In the genomic region with DNA sequence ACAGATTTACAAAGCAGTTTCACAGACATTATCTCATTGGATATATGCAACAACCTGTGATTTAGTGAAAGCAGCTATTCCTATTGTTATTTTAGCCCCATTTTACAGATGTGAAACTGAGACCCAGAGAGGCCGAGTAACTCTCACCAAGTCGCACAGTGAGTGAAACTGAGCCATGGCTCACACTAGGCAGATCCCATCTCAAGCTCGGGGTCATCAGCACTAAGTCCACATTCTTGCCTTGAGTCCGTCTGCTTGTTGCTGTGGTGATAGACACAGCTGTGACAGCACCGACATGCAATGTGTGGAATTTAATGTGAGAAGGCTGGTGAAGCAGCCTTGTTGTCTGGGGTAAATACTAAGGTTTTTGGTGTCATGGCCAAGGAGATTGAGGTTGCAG, we compare ENCODE assay signal across 8 cellular contexts. TPM values are rescaled to one million over a fixed set of nuclear protein-coding genes. Genes with fewer than 3 reads are reported as not detected.
DNase-seq lines count a peak whose midpoint lies in the region; ATAC-seq, FAIRE-seq and TF ChIP-seq lines count a peak whose summit lies in the region.

No MANE protein-coding gene starts in this region.

- H4K20me1 ChIP-seq in endothelial cell of umbilical vein (replicated peaks; ENCODE audit: control insufficient read depth, extremely low read depth, insufficient read depth, low read length): no peaks in the 10 kb centered on the region

- CTCF ChIA-PET in endothelial cell of umbilical vein (lab: Charles Lee): interaction anchor here (1.3 to 3.3 kb wide), 3 partner anchors 8 to 64 kb away, joined by 3 to 18 read pairs (median 12); no protein-coding TSS in a partner anchor

- no peak overlapping the region for H2AFZ ChIP-seq in endothelial cell of umbilical vein (ENCODE audit: low read depth, low read length)

- H3K4me3 ChIP-seq in endothelial cell of umbilical vein (replicated peaks in 1 of 3; ENCODE audit: insufficient read depth in 1 of 3, low read depth in 1 of 3, low read length in 3 of 3) (no peak overlapping the region), retinal pigment epithelial cell (ENCODE audit: low read length) (no peak overlapping the region)
- H3K4me3 ChIP-seq in effector memory CD4-positive, alpha-beta T cell (ENCODE audit: insufficient read depth, low read depth, low read length, poor library complexity, severe bottlenecking): no peak overlapping the region

- H3K36me3 ChIP-seq in endothelial cell of umbilical vein (ENCODE audit: control insufficient read depth in 2 of 2, extremely low read depth in 1 of 2, insufficient read depth in 2 of 2, low read length in 2 of 2): peaks cover 0 to 3% of the 10 kb centered on the region in 2 experiments
- no peaks in the 10 kb centered on the region for H3K36me3 ChIP-seq in effector memory CD4-positive, alpha-beta T cell (ENCODE audit: control insufficient read depth, insufficient read depth, low read length)

- H3K79me2 ChIP-seq in endothelial cell of umbilical vein (ENCODE audit: control insufficient read depth, insufficient read depth, low read length): no peaks in the 10 kb centered on the region

- intact Hi-C loops in endothelial cell of umbilical vein (cut with micrococcal nuclease): no loop called here

- no peaks in the 10 kb centered on the region for H3K9me1 ChIP-seq in endothelial cell of umbilical vein (replicated peaks; ENCODE audit: control insufficient read depth, extremely low read depth, insufficient read depth, low read length)

- ATAC-seq in GM18502 (IDR thresholded peaks at IDR 0.05; ENCODE audit: poor library complexity, unreplicated experiment) (peak; percentile 65), HG03280 (IDR thresholded peaks at IDR 0.05; ENCODE audit: unreplicated experiment) (peak; percentile 73)

- H3K9me3 ChIP-seq in endothelial cell of umbilical vein (replicated peaks; ENCODE audit: control insufficient read depth, insufficient read depth, low read length): no peaks in the 10 kb centered on the region
- no peaks in the 10 kb centered on the region for H3K9me3 ChIP-seq in effector memory CD4-positive, alpha-beta T cell (ENCODE audit: control insufficient read depth, low read length)

- TF ChIP-seq POLR2A in endothelial cell of umbilical vein (IDR thresholded peaks at IDR 0.05; ENCODE audit: low read depth, low read length): no peak

- no peak overlapping the region for H3K9ac ChIP-seq in endothelial cell of umbilical vein (replicated peaks; ENCODE audit: extremely low read depth, insufficient read depth, low read length)

- BruUV-seq in endothelial cell of umbilical vein (replicated peaks; lab: Mats Ljungman, UMichigan): no TSS peak

- FAIRE-seq in endothelial cell of umbilical vein (lab: Jason Lieb, UNC): peak; percentile 47

- POLR2A ChIA-PET in endothelial cell of umbilical vein (lab: Charles Lee): no interaction called here

- H3K27ac ChIP-seq in endothelial cell of umbilical vein (ENCODE audit: insufficient read depth, low read depth, low read length): no peak overlapping the region
- no peak overlapping the region for H3K27ac ChIP-seq in effector memory CD4-positive, alpha-beta T cell (ENCODE audit: insufficient read depth, low read length, poor library complexity, severe bottlenecking)

- H3K4me1 ChIP-seq in endothelial cell of umbilical vein (ENCODE audit: control insufficient read depth, extremely low read depth, insufficient read depth, low read length): no peaks in the 10 kb centered on the region
- no peaks in the 10 kb centered on the region for H3K4me1 ChIP-seq in effector memory CD4-positive, alpha-beta T cell (ENCODE audit: control insufficient read depth, insufficient read depth, low read length, poor library complexity, severe bottlenecking)

- dilution Hi-C loops in endothelial cell of umbilical vein (cut with MboI; ENCODE audit: extremely low pct_ligation_motif_present, low sequenced_read_pairs): no loop called here

- H3K27me3 ChIP-seq in endothelial cell of umbilical vein (ENCODE audit: control insufficient read depth in 2 of 2, insufficient read depth in 2 of 2, low read length in 2 of 2): no peaks in the 10 kb centered on the region
- H3K27me3 ChIP-seq in effector memory CD4-positive, alpha-beta T cell (replicated peaks; ENCODE audit: control insufficient read depth, insufficient read depth, low read length, poor library complexity, severe bottlenecking): no peaks in the 10 kb centered on the region

- no peak overlapping the region for H3K4me2 ChIP-seq in endothelial cell of umbilical vein (ENCODE audit: insufficient read depth, low read length)

- TF ChIP-seq CTCF in endothelial cell of umbilical vein (IDR thresholded peaks at IDR 0.05; ENCODE audit: extremely low read depth in 1 of 2, insufficient read depth in 1 of 2, low read depth in 1 of 2, low read length in 2 of 2): no peak
- TF ChIP-seq CTCF in retinal pigment epithelial cell (conservative IDR thresholded peaks at IDR 0.05; ENCODE audit: low read depth, low read length): no peak

- DNase-seq in endothelial cell of umbilical vein (ENCODE audit: low read depth, low spot score): no peak
- DNase-seq in retinal pigment epithelial cell (ENCODE audit: low read depth): peak; percentile 93
- DNase-seq in medulla oblongata (ENCODE audit: extremely low spot score): no peak
- no peak for DNase-seq in activated T-cell treated with anti-CD3 and anti-CD28 coated beads for 4 hours
- no peak for DNase-seq in NCI-H446 treated with DMSO at 0.1 percent for 48 hours (lab: John Stamatoyannopoulos, UW)
- no peak for DNase-seq in effector memory CD4-positive, alpha-beta T cell

TF ChIP-seq in endothelial cell of umbilical vein, 7 proteins besides CTCF, POLR2A, EP300 and RAD21:
- TF ChIP-seq POLR2AphosphoS5 (IDR thresholded peaks at IDR 0.05; ENCODE audit: insufficient read depth, low read depth, low read length): no peak
- no peak for TF ChIP-seq EZH2 (IDR thresholded peaks at IDR 0.05; ENCODE audit: borderline replicate concordance, low read depth, low read length, severe bottlenecking)
- TF ChIP-seq FOS (IDR thresholded peaks at IDR 0.05; ENCODE audit: borderline replicate concordance, insufficient read depth, low read length): no peak
- TF ChIP-seq JUN (IDR thresholded peaks at IDR 0.05; ENCODE audit: borderline replicate concordance, insufficient read depth, insufficient read length, low read depth): no peak

RNA-seq across cellular contexts. Expression of a gene that starts 40.3 kb away (rescaled TPM):
- total RNA-seq in endothelial cell of umbilical vein: 13.0 and 14.6 TPM in 2 replicates
- polyA plus RNA-seq in endothelial cell of umbilical vein: 3.8 and 4.2 TPM in 2 replicates
- 4.7 and 4.8 TPM in 2 replicates for polyA plus RNA-seq in endothelial cell of umbilical vein (2011; cell fraction: cytosol; rRNA removed)
- polyA plus RNA-seq in endothelial cell of umbilical vein (2011; cell fraction: nucleus; rRNA removed): 8.2 and 9.3 TPM in 2 replicates
- 7.1 and 8.6 TPM in 2 replicates for polyA plus RNA-seq in endothelial cell of umbilical vein (2012)
- polyA minus RNA-seq in endothelial cell of umbilical vein: 4.3 and 9.2 TPM in 2 replicates
- polyA minus RNA-seq in endothelial cell of umbilical vein (2011; cell fraction: cytosol; rRNA and poly(A)+ RNA removed): 7.6 TPM
- polyA minus RNA-seq in endothelial cell of umbilical vein (2011; cell fraction: nucleus; rRNA and poly(A)+ RNA removed): 6.5 and 7.9 TPM in 2 replicates

RNA-seq across cellular contexts. Expression of a gene that starts 47.2 kb away (rescaled TPM):
- total RNA-seq in endothelial cell of umbilical vein: 70.8 and 79.6 TPM in 2 replicates
- 29.4 and 42.2 TPM in 2 replicates for polyA plus RNA-seq in endothelial cell of umbilical vein
- 42.7 and 56.8 TPM in 2 replicates for polyA plus RNA-seq in endothelial cell of umbilical vein (2011; cell fraction: cytosol; rRNA removed)
- 41.6 and 43.7 TPM in 2 replicates for polyA plus RNA-seq in endothelial cell of umbilical vein (2011; cell fraction: nucleus; rRNA removed)
- polyA plus RNA-seq in endothelial cell of umbilical vein (2012): 120 and 124 TPM in 2 replicates
- polyA minus RNA-seq in endothelial cell of umbilical vein: 86.6 and 92.5 TPM in 2 replicates
- 13.1 TPM for polyA minus RNA-seq in endothelial cell of umbilical vein (2011; cell fraction: cytosol; rRNA and poly(A)+ RNA removed)
- 17.3 and 25.4 TPM in 2 replicates for polyA minus RNA-seq in endothelial cell of umbilical vein (2011; cell fraction: nucleus; rRNA and poly(A)+ RNA removed)
